23 cellular contexts compared by ENCODE assay signal in the genomic region with DNA sequence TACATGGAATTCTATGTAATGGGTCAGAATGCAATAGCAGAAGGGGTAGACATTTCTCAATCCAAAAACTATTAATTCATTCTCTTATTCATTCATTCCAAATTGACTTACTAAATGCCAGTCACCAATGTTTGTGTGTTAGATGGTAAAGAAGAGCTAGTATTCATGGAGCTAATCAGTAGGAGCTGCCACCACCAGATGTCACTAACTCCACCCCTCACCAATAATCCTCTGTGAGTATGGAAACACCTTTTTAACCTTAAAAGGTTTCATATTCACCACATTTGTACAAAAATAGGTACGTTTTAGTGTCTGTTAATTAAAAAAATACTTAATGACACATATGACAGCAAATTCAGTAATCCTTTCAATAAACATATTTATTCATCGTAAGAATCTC.
DNase-seq lines count a peak whose midpoint lies in the region; ATAC-seq and TF ChIP-seq lines count a peak whose summit lies in the region.
"Had no signal": no experiment of that assay in that cellular context is flagged by ENCODE, and none has a peak within 500 bp of the region (broad histone marks: within the 10 kb centered on the region; RNA-seq: fewer than 3 reads in every experiment).

No MANE protein-coding gene starts in this region.

- H3K9me3 ChIP-seq in DND-41 (ENCODE audit: insufficient read depth, low read length, severe bottlenecking) (no peaks in the 10 kb centered on the region), Panc1 (ENCODE audit: control insufficient read depth, insufficient read depth, low read depth, low read length) (no peaks in the 10 kb centered on the region)
- H3K9me3 ChIP-seq: left ventricle myocardium inferior, ovary, SJSA1, spleen, tibial artery had no signal

- TF ChIP-seq CTCF in DND-41 (IDR thresholded peaks at IDR 0.05; ENCODE audit: borderline replicate concordance, extremely low read depth, low read length, poor library complexity, severe bottlenecking) = peak; percentile 26
- TF ChIP-seq CTCF in LNCaP clone FGC (IDR thresholded peaks at IDR 0.05; ENCODE audit: control insufficient read depth, extremely low read depth, insufficient read depth) = 0 out of 2 replicates have a peak, but pooled peaks have one; percentile 18
- peak; percentile 19; the same call in 1 of the 2 replicates for TF ChIP-seq CTCF in Panc1 (IDR thresholded peaks at IDR 0.05)

- H3K4me1 ChIP-seq in DND-41 (ENCODE audit: insufficient read depth, low read length) (no peaks in the 10 kb centered on the region), Panc1 (ENCODE audit: control insufficient read depth, insufficient read depth, low read length) (no peaks in the 10 kb centered on the region)
- H3K4me1 ChIP-seq: left ventricle myocardium inferior, SJSA1, spleen, tibial artery had no signal

- no peaks in the 10 kb centered on the region for H3K79me2 ChIP-seq in DND-41 (ENCODE audit: insufficient read depth, low read length)

- no TSS peak for BruUV-seq in Panc1 (replicated peaks; lab: Mats Ljungman, UMichigan)

- DNase-seq in DND-41 (no peak), LNCaP clone FGC (ENCODE audit: low read depth) (no peak), Panc1 (ENCODE audit: low read depth, low spot score) (no peak), left lobe of liver (ENCODE audit: low spot score) (no peak), HK-2 (ENCODE audit: unreplicated experiment) (no peak), T1000 (lab: John Stamatoyannopoulos, UW) (no peak)
- DNase-seq: activated CD4-positive, alpha-beta T cell treated with anti-CD3 and anti-CD28 coated beads for 48 hours; activated naive CD4-positive, alpha-beta T cell treated with anti-CD3 and anti-CD28 coated beads, Interleukin-2, amount 10 ng/mL, durations not matched to agents 7 days and 5 days; activated T-cell treated with anti-CD3 and anti-CD28 coated beads, Interleukin-2, amount 50 U/mL, for 72 hours; cortex of kidney; EL; glutamatergic neuron; Karpas-422; left ventricle myocardium inferior; NCI-H526; ovary; spleen; stimulated activated CD4-positive, alpha-beta T cell treated with anti-CD3 and anti-CD28 coated beads, Interleukin-4, amount 100 ng/mL, for 1 hour; stimulated activated naive CD8-positive, alpha-beta T cell treated with anti-CD3 and anti-CD28 coated beads, Interleukin-15, amount 100 ng/mL, for 72 hours; tibial artery had no signal

- no peak overlapping the region for H3K9ac ChIP-seq in DND-41 (ENCODE audit: low read depth, low read length)

- POLR2A ChIA-PET in Panc1 (lab: Charles Lee) = no interaction called here

- ATAC-seq in DND-41 (ENCODE audit: insufficient read depth, low read depth) (no peak), Panc1 (no peak), left lobe of liver (peak; percentile 73), HG03342 (IDR thresholded peaks at IDR 0.05; ENCODE audit: unreplicated experiment) (no peak)
- ATAC-seq: activated T-cell treated with anti-CD3 and anti-CD28 coated beads, Interleukin-2, amount 50 U/mL, for 72 hours; natural killer cell treated with Interleukin-12 subunit alpha and Interleukin-12 subunit beta and Interleukin-15 and Interleukin-18, amount 100 ng/mL, for 72 hours; stimulated activated naive CD8-positive, alpha-beta T cell treated with anti-CD3 and anti-CD28 coated beads, Interleukin-15, amount 100 ng/mL, for 72 hours had no signal

- in situ Hi-C loops in Panc1 (cut with HindIII; ENCODE audit: low pct_unique_long_range_greater_than_20kb, low sequenced_read_pairs) = no loop called here

- H4K20me1 ChIP-seq in DND-41 (ENCODE audit: insufficient read depth, low read length) = no peaks in the 10 kb centered on the region

- H3K36me3 ChIP-seq in DND-41 (ENCODE audit: insufficient read depth, low read length) (no peaks in the 10 kb centered on the region), Panc1 (ENCODE audit: control insufficient read depth, insufficient read depth, low read length) (no peaks in the 10 kb centered on the region)
- H3K36me3 ChIP-seq: left ventricle myocardium inferior, ovary, SJSA1, spleen, tibial artery had no signal

- H2AFZ ChIP-seq in DND-41 (ENCODE audit: low read depth, low read length) = no peak overlapping the region

- no peak overlapping the region for H3K27ac ChIP-seq in DND-41 (ENCODE audit: low read length)
- H3K27ac ChIP-seq in Panc1 (ENCODE audit: low read length) = no peak overlapping the region
- H3K27ac ChIP-seq: left ventricle myocardium inferior, ovary, SJSA1, spleen, tibial artery had no signal

- CTCF ChIA-PET in Panc1 (lab: Charles Lee) = no interaction called here

- intact Hi-C loops in Panc1 (cut with micrococcal nuclease; ENCODE audit: unreplicated experiment) = no loop called here

- H3K4me3 ChIP-seq in DND-41 (ENCODE audit: low read depth in 1 of 2, low read length in 2 of 2) (no peak overlapping the region), LNCaP clone FGC (ENCODE audit: low read depth, low read length) (no peak overlapping the region), Panc1 (ENCODE audit: low read depth in 2 of 2, low read length in 2 of 2) (no peak overlapping the region)
- H3K4me3 ChIP-seq: left ventricle myocardium inferior, ovary, SJSA1, spleen, tibial artery had no signal

- H3K4me2 ChIP-seq in DND-41 (ENCODE audit: insufficient read depth, low read length) = no peak overlapping the region

- peaks cover 4% of the 10 kb centered on the region for H3K27me3 ChIP-seq in DND-41 (ENCODE audit: insufficient read depth, low read length, poor library complexity)
- H3K27me3 ChIP-seq in Panc1 (ENCODE audit: control insufficient read depth, insufficient read depth, low read length) = peaks cover 7% of the 10 kb centered on the region; the same call in 1 of the 2 replicates
- H3K27me3 ChIP-seq: ovary, SJSA1, spleen, tibial artery had no signal
